1 cellular context compared by ENCODE assay signal in genomic region chr3:149843502-149843901, GRCh38.
TF ChIP-seq lines count a peak whose summit lies in the region.

No MANE protein-coding gene starts in this region.

TF ChIP-seq in HepG2, 621 proteins besides CTCF, POLR2A, EP300 and RAD21 (continued from another document and continues in another):
- TF ChIP-seq, protein P1, sequence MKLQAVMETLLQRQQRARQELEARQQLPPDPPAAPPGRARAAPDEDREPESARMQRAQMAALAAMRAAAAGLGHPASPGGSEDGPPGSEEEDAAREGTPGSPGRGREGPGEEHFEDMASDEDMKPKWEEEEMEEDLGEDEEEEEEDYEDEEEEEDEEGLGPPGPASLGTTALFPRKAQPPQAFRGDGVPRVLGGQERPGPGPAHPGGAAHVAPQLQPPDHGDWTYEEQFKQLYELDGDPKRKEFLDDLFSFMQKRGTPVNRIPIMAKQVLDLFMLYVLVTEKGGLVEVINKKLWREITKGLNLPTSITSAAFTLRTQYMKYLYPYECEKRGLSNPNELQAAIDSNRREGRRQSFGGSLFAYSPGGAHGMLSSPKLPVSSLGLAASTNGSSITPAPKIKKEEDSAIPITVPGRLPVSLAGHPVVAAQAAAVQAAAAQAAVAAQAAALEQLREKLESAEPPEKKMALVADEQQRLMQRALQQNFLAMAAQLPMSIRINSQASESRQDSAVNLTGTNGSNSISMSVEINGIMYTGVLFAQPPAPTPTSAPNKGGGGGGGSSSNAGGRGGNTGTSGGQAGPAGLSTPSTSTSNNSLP (IDR thresholded peaks at IDR 0.05; ENCODE audit: low read depth, low read length), result peak; percentile 33; the same call in 1 of the 2 replicates
- TF ChIP-seq ONECUT2 (CRISPR knock-in tag; IDR thresholded peaks at IDR 0.05), result 0 out of 2 replicates have a peak, but pooled peaks have one; percentile 26
- peak; percentile 53 for TF ChIP-seq SAP130 (CRISPR knock-in tag; IDR thresholded peaks at IDR 0.05; ENCODE audit: low read depth)
- TF ChIP-seq SOX13 (IDR thresholded peaks at IDR 0.05), result no peak
- peak in 1 of 2 experiments; percentile 42; a peak in 1 of 4 replicates for TF ChIP-seq SOX13 (CRISPR knock-in tag; conservative IDR thresholded peaks at IDR 0.05 in 1 of 2, IDR thresholded peaks at IDR 0.05 in 1 of 2)
- TF ChIP-seq REPIN1 (CRISPR knock-in tag; IDR thresholded peaks at IDR 0.05; ENCODE audit: borderline replicate concordance, low read depth), result peak; percentile 51; the same call in 1 of the 2 replicates
- TF ChIP-seq ARID2 (CRISPR knock-in tag; IDR thresholded peaks at IDR 0.05; ENCODE audit: borderline replicate concordance), result peak; percentile 41; the same call in 1 of the 2 replicates
- peak; percentile 67; the same call in 1 of the 2 replicates for TF ChIP-seq NFIC (IDR thresholded peaks at IDR 0.05; ENCODE audit: low read length)
- TF ChIP-seq ZMYM2 (CRISPR knock-in tag; IDR thresholded peaks at IDR 0.05), result peak; percentile 80; the same call in 1 of the 2 replicates
- TF ChIP-seq ZNF3 (CRISPR knock-in tag; IDR thresholded peaks at IDR 0.05), result no peak
- no peak for TF ChIP-seq CHD2 (IDR thresholded peaks at IDR 0.05; ENCODE audit: low read depth, low read length)
- TF ChIP-seq ZNF121 (CRISPR knock-in tag; IDR thresholded peaks at IDR 0.05), result no peak
- no peak for TF ChIP-seq HIVEP1 (CRISPR knock-in tag; IDR thresholded peaks at IDR 0.05)
- no peak for TF ChIP-seq ARNT (IDR thresholded peaks at IDR 0.05)
- peak; percentile 34; the same call in 1 of the 2 replicates for TF ChIP-seq FOXK1 (CRISPR knock-in tag; IDR thresholded peaks at IDR 0.05; ENCODE audit: borderline replicate concordance, low read depth)
- TF ChIP-seq ZZZ3 (CRISPR knock-in tag; IDR thresholded peaks at IDR 0.05; ENCODE audit: borderline replicate concordance), result no peak
- peak; percentile 47; the same call in 1 of the 2 replicates for TF ChIP-seq SOX5 (CRISPR knock-in tag; IDR thresholded peaks at IDR 0.05; ENCODE audit: borderline replicate concordance)
- TF ChIP-seq EHMT2 (IDR thresholded peaks at IDR 0.05; ENCODE audit: borderline replicate concordance, low read depth, low read length), result peak; percentile 80; the same call in 1 of the 2 replicates
- TF ChIP-seq ATF1 (CRISPR knock-in tag; IDR thresholded peaks at IDR 0.05), result peak; percentile 35; the same call in 1 of the 2 replicates
- TF ChIP-seq MXD4 (CRISPR knock-in tag; IDR thresholded peaks at IDR 0.05), result peak; percentile 29; the same call in 1 of the 2 replicates
- peak; percentile 74; the same call in 1 of the 2 replicates for TF ChIP-seq SALL1 (CRISPR knock-in tag; IDR thresholded peaks at IDR 0.05)
- TF ChIP-seq ZNF350 (CRISPR knock-in tag; IDR thresholded peaks at IDR 0.05; ENCODE audit: borderline replicate concordance, low read depth), result no peak
- 0 out of 2 replicates have a peak, but pooled peaks have one; percentile 34 for TF ChIP-seq KDM6A (CRISPR knock-in tag; IDR thresholded peaks at IDR 0.05; ENCODE audit: low read depth)
- TF ChIP-seq ZNF644 (CRISPR knock-in tag; IDR thresholded peaks at IDR 0.05; ENCODE audit: low read depth), result peak; percentile 86
- TF ChIP-seq ZNF703 (CRISPR knock-in tag; IDR thresholded peaks at IDR 0.05; ENCODE audit: borderline replicate concordance), result no peak
- TF ChIP-seq SOX6 (IDR thresholded peaks at IDR 0.05), result no peak
- peak; percentile 78 for TF ChIP-seq SOX6 (CRISPR knock-in tag; IDR thresholded peaks at IDR 0.05)
- 0 out of 2 replicates have a peak, but pooled peaks have one; percentile 31 for TF ChIP-seq IRF2 (CRISPR knock-in tag; IDR thresholded peaks at IDR 0.05)
- peak; percentile 95 for TF ChIP-seq HOMEZ (CRISPR knock-in tag; IDR thresholded peaks at IDR 0.05; ENCODE audit: low read depth)
- 0 out of 2 replicates have a peak, but pooled peaks have one; percentile 67 for TF ChIP-seq SNAPC2 (CRISPR knock-in tag; IDR thresholded peaks at IDR 0.05)
- peak; percentile 87; the same call in 1 of the 2 replicates for TF ChIP-seq FOXJ3 (CRISPR knock-in tag; IDR thresholded peaks at IDR 0.05; ENCODE audit: borderline replicate concordance)
- peak; percentile 57; the same call in 1 of the 2 replicates for TF ChIP-seq NCOA2 (CRISPR knock-in tag; IDR thresholded peaks at IDR 0.05)
- no peak for TF ChIP-seq IRF1 (CRISPR knock-in tag; IDR thresholded peaks at IDR 0.05; ENCODE audit: low read depth)
- TF ChIP-seq ZNF317 (CRISPR knock-in tag; IDR thresholded peaks at IDR 0.05), result 0 out of 2 replicates have a peak, but pooled peaks have one; percentile 42
- no peak for TF ChIP-seq EEA1 (CRISPR knock-in tag; IDR thresholded peaks at IDR 0.05; ENCODE audit: borderline replicate concordance)
- 0 out of 2 replicates have a peak, but pooled peaks have one; percentile 15 for TF ChIP-seq THAP11 (CRISPR knock-in tag; IDR thresholded peaks at IDR 0.05)
- TF ChIP-seq ZNF788 (CRISPR knock-in tag; IDR thresholded peaks at IDR 0.05; ENCODE audit: borderline replicate concordance), result no peak
- TF ChIP-seq GFI1 (CRISPR knock-in tag; IDR thresholded peaks at IDR 0.05; ENCODE audit: borderline replicate concordance), result peak; percentile 1; the same call in 1 of the 2 replicates
- TF ChIP-seq, protein P2, sequence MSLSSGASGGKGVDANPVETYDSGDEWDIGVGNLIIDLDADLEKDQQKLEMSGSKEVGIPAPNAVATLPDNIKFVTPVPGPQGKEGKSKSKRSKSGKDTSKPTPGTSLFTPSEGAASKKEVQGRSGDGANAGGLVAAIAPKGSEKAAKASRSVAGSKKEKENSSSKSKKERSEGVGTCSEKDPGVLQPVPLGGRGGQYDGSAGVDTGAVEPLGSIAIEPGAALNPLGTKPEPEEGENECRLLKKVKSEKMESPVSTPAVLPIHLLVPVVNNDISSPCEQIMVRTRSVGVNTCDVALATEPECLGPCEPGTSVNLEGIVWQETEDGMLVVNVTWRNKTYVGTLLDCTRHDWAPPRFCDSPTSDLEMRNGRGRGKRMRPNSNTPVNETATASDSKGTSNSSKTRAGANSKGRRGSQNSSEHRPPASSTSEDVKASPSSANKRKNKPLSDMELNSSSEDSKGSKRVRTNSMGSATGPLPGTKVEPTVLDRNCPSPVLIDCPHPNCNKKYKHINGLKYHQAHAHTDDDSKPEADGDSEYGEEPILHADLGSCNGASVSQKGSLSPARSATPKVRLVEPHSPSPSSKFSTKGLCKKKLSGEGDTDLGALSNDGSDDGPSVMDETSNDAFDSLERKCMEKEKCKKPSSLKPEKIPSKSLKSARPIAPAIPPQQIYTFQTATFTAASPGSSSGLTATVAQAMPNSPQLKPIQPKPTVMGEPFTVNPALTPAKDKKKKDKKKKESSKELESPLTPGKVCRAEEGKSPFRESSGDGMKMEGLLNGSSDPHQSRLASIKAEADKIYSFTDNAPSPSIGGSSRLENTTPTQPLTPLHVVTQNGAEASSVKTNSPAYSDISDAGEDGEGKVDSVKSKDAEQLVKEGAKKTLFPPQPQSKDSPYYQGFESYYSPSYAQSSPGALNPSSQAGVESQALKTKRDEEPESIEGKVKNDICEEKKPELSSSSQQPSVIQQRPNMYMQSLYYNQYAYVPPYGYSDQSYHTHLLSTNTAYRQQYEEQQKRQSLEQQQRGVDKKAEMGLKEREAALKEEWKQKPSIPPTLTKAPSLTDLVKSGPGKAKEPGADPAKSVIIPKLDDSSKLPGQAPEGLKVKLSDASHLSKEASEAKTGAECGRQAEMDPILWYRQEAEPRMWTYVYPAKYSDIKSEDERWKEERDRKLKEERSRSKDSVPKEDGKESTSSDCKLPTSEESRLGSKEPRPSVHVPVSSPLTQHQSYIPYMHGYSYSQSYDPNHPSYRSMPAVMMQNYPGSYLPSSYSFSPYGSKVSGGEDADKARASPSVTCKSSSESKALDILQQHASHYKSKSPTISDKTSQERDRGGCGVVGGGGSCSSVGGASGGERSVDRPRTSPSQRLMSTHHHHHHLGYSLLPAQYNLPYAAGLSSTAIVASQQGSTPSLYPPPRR (CRISPR knock-in tag; IDR thresholded peaks at IDR 0.05; ENCODE audit: borderline replicate concordance), result no peak
- TF ChIP-seq DMAP1 (CRISPR knock-in tag; IDR thresholded peaks at IDR 0.05), result 0 out of 2 replicates have a peak, but pooled peaks have one; percentile 12
- TF ChIP-seq ATF2 (CRISPR knock-in tag; IDR thresholded peaks at IDR 0.05), result peak; percentile 32; the same call in 1 of the 2 replicates
- TF ChIP-seq PITX1 (CRISPR knock-in tag; IDR thresholded peaks at IDR 0.05), result peak; percentile 45; the same call in 1 of the 2 replicates
- no peak for TF ChIP-seq FIP1L1 (IDR thresholded peaks at IDR 0.05; ENCODE audit: borderline replicate concordance, insufficient read depth, low read depth, low read length)
- no peak for TF ChIP-seq HNRNPLL (IDR thresholded peaks at IDR 0.05; ENCODE audit: low read depth, low read length, poor library complexity, severe bottlenecking)
- no peak for TF ChIP-seq CBX2 (IDR thresholded peaks at IDR 0.05; ENCODE audit: low read depth, low read length)
- no peak for TF ChIP-seq CBX2 (CRISPR knock-in tag; IDR thresholded peaks at IDR 0.05; ENCODE audit: low read depth)
- no peak for TF ChIP-seq NR2F1 (CRISPR knock-in tag; IDR thresholded peaks at IDR 0.05)
- TF ChIP-seq ERF (CRISPR knock-in tag; IDR thresholded peaks at IDR 0.05), result peak; percentile 61; the same call in 1 of the 2 replicates
- no peak for TF ChIP-seq ZNF782 (CRISPR knock-in tag; IDR thresholded peaks at IDR 0.05; ENCODE audit: borderline replicate concordance)
- peak; percentile 62; the same call in 1 of the 2 replicates for TF ChIP-seq CEBPB (IDR thresholded peaks at IDR 0.05; ENCODE audit: borderline replicate concordance, low read depth, low read length)
- no peak for TF ChIP-seq BHLHE40 (IDR thresholded peaks at IDR 0.05; ENCODE audit: low read length)
- no peak for TF ChIP-seq ZNF441 (CRISPR knock-in tag; IDR thresholded peaks at IDR 0.05; ENCODE audit: borderline replicate concordance)
- no peak for TF ChIP-seq FOXP1 (IDR thresholded peaks at IDR 0.05)
- peak; percentile 71; the same call in 1 of the 2 replicates for TF ChIP-seq FOXP1 (CRISPR knock-in tag; IDR thresholded peaks at IDR 0.05)
- no peak for TF ChIP-seq ZNF556 (CRISPR knock-in tag; IDR thresholded peaks at IDR 0.05; ENCODE audit: borderline replicate concordance)
- peak; percentile 94 for TF ChIP-seq PAXIP1 (CRISPR knock-in tag; conservative IDR thresholded peaks at IDR 0.05)
- peak; percentile 40; the same call in 1 of the 2 replicates for TF ChIP-seq KMT2B (CRISPR knock-in tag; IDR thresholded peaks at IDR 0.05)
- TF ChIP-seq ZNF614 (CRISPR knock-in tag; IDR thresholded peaks at IDR 0.05; ENCODE audit: borderline replicate concordance), result peak; percentile 73
